Comparison of ENCODE assay signal across 1 cellular context in the genomic region with DNA sequence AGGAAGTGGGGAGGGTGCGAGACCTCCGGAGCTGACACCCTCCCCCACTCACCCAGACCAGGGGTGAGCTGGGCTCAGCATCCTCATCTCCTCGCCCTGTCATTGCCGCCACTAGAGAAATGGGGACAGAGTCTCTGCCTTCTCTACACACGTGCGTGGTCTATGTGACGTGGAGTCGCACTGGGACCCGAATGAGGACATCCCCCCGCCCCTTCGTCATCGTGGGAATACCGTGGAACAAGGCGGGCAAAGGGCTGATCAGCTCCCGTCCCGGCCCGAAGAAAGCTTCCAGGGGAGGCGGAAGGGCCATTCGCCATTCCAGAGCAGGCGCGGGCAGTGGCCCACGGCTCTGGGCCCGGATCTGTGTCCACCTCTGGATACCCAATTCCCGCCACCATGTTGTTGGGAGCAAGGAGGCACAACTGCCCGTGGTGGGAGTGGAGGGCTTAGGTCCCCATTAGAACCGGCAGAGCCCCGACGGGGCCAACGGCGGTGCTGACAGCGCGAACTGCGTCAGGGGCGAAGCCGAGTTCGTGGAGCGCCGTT.
TF ChIP-seq lines count a peak whose summit lies in the region.

No MANE protein-coding gene starts in this region.

TF ChIP-seq in WTC11, 78 proteins besides CTCF, POLR2A, EP300 and RAD21 (continued from another document):
- TF ChIP-seq, protein P1, sequence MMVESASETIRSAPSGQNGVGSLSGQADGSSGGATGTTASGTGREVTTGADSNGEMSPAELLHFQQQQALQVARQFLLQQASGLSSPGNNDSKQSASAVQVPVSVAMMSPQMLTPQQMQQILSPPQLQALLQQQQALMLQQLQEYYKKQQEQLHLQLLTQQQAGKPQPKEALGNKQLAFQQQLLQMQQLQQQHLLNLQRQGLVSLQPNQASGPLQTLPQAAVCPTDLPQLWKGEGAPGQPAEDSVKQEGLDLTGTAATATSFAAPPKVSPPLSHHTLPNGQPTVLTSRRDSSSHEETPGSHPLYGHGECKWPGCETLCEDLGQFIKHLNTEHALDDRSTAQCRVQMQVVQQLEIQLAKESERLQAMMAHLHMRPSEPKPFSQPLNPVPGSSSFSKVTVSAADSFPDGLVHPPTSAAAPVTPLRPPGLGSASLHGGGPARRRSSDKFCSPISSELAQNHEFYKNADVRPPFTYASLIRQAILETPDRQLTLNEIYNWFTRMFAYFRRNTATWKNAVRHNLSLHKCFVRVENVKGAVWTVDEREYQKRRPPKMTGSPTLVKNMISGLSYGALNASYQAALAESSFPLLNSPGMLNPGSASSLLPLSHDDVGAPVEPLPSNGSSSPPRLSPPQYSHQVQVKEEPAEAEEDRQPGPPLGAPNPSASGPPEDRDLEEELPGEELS (CRISPR knock-in tag; IDR thresholded peaks at IDR 0.05): no peak
- TF ChIP-seq GRHL2 (CRISPR knock-in tag; IDR thresholded peaks at IDR 0.05; ENCODE audit: insufficient replicate concordance, severe bottlenecking): no peak
- TF ChIP-seq NR2C2 (CRISPR knock-in tag; IDR thresholded peaks at IDR 0.05): no peak
- TF ChIP-seq, protein P2, sequence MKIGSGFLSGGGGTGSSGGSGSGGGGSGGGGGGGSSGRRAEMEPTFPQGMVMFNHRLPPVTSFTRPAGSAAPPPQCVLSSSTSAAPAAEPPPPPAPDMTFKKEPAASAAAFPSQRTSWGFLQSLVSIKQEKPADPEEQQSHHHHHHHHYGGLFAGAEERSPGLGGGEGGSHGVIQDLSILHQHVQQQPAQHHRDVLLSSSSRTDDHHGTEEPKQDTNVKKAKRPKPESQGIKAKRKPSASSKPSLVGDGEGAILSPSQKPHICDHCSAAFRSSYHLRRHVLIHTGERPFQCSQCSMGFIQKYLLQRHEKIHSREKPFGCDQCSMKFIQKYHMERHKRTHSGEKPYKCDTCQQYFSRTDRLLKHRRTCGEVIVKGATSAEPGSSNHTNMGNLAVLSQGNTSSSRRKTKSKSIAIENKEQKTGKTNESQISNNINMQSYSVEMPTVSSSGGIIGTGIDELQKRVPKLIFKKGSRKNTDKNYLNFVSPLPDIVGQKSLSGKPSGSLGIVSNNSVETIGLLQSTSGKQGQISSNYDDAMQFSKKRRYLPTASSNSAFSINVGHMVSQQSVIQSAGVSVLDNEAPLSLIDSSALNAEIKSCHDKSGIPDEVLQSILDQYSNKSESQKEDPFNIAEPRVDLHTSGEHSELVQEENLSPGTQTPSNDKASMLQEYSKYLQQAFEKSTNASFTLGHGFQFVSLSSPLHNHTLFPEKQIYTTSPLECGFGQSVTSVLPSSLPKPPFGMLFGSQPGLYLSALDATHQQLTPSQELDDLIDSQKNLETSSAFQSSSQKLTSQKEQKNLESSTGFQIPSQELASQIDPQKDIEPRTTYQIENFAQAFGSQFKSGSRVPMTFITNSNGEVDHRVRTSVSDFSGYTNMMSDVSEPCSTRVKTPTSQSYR (CRISPR knock-in tag; IDR thresholded peaks at IDR 0.05): no peak
- TF ChIP-seq, protein P3, sequence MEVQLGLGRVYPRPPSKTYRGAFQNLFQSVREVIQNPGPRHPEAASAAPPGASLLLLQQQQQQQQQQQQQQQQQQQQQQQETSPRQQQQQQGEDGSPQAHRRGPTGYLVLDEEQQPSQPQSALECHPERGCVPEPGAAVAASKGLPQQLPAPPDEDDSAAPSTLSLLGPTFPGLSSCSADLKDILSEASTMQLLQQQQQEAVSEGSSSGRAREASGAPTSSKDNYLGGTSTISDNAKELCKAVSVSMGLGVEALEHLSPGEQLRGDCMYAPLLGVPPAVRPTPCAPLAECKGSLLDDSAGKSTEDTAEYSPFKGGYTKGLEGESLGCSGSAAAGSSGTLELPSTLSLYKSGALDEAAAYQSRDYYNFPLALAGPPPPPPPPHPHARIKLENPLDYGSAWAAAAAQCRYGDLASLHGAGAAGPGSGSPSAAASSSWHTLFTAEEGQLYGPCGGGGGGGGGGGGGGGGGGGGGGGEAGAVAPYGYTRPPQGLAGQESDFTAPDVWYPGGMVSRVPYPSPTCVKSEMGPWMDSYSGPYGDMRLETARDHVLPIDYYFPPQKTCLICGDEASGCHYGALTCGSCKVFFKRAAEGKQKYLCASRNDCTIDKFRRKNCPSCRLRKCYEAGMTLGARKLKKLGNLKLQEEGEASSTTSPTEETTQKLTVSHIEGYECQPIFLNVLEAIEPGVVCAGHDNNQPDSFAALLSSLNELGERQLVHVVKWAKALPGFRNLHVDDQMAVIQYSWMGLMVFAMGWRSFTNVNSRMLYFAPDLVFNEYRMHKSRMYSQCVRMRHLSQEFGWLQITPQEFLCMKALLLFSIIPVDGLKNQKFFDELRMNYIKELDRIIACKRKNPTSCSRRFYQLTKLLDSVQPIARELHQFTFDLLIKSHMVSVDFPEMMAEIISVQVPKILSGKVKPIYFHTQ (CRISPR knock-in tag; IDR thresholded peaks at IDR 0.05): no peak
- TF ChIP-seq, protein P4, sequence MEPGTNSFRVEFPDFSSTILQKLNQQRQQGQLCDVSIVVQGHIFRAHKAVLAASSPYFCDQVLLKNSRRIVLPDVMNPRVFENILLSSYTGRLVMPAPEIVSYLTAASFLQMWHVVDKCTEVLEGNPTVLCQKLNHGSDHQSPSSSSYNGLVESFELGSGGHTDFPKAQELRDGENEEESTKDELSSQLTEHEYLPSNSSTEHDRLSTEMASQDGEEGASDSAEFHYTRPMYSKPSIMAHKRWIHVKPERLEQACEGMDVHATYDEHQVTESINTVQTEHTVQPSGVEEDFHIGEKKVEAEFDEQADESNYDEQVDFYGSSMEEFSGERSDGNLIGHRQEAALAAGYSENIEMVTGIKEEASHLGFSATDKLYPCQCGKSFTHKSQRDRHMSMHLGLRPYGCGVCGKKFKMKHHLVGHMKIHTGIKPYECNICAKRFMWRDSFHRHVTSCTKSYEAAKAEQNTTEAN (CRISPR knock-in tag; IDR thresholded peaks at IDR 0.05): no peak
- TF ChIP-seq, protein P5, sequence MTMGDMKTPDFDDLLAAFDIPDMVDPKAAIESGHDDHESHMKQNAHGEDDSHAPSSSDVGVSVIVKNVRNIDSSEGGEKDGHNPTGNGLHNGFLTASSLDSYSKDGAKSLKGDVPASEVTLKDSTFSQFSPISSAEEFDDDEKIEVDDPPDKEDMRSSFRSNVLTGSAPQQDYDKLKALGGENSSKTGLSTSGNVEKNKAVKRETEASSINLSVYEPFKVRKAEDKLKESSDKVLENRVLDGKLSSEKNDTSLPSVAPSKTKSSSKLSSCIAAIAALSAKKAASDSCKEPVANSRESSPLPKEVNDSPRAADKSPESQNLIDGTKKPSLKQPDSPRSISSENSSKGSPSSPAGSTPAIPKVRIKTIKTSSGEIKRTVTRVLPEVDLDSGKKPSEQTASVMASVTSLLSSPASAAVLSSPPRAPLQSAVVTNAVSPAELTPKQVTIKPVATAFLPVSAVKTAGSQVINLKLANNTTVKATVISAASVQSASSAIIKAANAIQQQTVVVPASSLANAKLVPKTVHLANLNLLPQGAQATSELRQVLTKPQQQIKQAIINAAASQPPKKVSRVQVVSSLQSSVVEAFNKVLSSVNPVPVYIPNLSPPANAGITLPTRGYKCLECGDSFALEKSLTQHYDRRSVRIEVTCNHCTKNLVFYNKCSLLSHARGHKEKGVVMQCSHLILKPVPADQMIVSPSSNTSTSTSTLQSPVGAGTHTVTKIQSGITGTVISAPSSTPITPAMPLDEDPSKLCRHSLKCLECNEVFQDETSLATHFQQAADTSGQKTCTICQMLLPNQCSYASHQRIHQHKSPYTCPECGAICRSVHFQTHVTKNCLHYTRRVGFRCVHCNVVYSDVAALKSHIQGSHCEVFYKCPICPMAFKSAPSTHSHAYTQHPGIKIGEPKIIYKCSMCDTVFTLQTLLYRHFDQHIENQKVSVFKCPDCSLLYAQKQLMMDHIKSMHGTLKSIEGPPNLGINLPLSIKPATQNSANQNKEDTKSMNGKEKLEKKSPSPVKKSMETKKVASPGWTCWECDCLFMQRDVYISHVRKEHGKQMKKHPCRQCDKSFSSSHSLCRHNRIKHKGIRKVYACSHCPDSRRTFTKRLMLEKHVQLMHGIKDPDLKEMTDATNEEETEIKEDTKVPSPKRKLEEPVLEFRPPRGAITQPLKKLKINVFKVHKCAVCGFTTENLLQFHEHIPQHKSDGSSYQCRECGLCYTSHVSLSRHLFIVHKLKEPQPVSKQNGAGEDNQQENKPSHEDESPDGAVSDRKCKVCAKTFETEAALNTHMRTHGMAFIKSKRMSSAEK (CRISPR knock-in tag; IDR thresholded peaks at IDR 0.05; ENCODE audit: borderline replicate concordance): no peak
